In genomic region chr5:38796000-38796738, GRCh38 we compare ENCODE assay signal across 17 cellular contexts. TPM values are rescaled to one million over a fixed set of nuclear protein-coding genes. Genes with fewer than 3 reads are reported as not detected.
DNase-seq lines count a peak whose midpoint lies in the region; ATAC-seq and TF ChIP-seq lines count a peak whose summit lies in the region.
"Had no signal": no experiment of that assay in that cellular context is flagged by ENCODE, and none has a peak within 500 bp of the region (broad histone marks: within the 10 kb centered on the region; RNA-seq: fewer than 3 reads in every experiment).

No MANE protein-coding gene starts in this region.

- H3K27me3 ChIP-seq in IMR-90 (ENCODE audit: control insufficient read depth, insufficient read depth, low read length): peaks cover 3% of the 10 kb centered on the region; the same call in 1 of the 2 replicates
- no peaks in the 10 kb centered on the region for H3K27me3 ChIP-seq in esophagus muscularis mucosa
- H3K27me3 ChIP-seq: BE2C, neural progenitor cell had no signal

- H3K36me3 ChIP-seq in IMR-90 (ENCODE audit: control insufficient read depth, insufficient read depth, low read length): no peaks in the 10 kb centered on the region
- no peaks in the 10 kb centered on the region for H3K36me3 ChIP-seq in esophagus muscularis mucosa
- H3K36me3 ChIP-seq: BE2C, neural progenitor cell had no signal

- dilution Hi-C loops in IMR-90 (cut with HindIII; ENCODE audit: low sequenced_read_pairs, unreplicated experiment): no loop called here

- TF ChIP-seq POLR2A in IMR-90 (IDR thresholded peaks at IDR 0.05; ENCODE audit: low read depth, low read length) (no peak), esophagus muscularis mucosa (IDR thresholded peaks at IDR 0.05; ENCODE audit: low read depth) (no peak)

- no peak overlapping the region for H3K9ac ChIP-seq in IMR-90 (ENCODE audit: low read depth, low read length)
- H3K9ac ChIP-seq: neural progenitor cell had no signal

- H3K9me3 ChIP-seq in IMR-90 (ENCODE audit: control insufficient read depth, insufficient read depth, low read length) (no peaks in the 10 kb centered on the region), esophagus muscularis mucosa (no peaks in the 10 kb centered on the region)
- H3K9me3 ChIP-seq: BE2C had no signal

- H2BK15ac ChIP-seq in IMR-90 (ENCODE audit: low read depth, low read length): no peak overlapping the region

- no peak overlapping the region for H3K4me3 ChIP-seq in IMR-90 (ENCODE audit: insufficient read depth, low read depth, low read length)
- no peak overlapping the region for H3K4me3 ChIP-seq in esophagus muscularis mucosa
- H3K4me3 ChIP-seq: coronary artery, neural progenitor cell, PC-9 had no signal

- no peak overlapping the region for H4K5ac ChIP-seq in IMR-90 (ENCODE audit: low read depth, low read length)

- no peak overlapping the region for H3K4ac ChIP-seq in IMR-90 (ENCODE audit: low read depth, low read length)

- no peak for TF ChIP-seq CTCF in IMR-90 (conservative IDR thresholded peaks at IDR 0.05; ENCODE audit: low read depth, low read length)
- TF ChIP-seq CTCF in esophagus muscularis mucosa (IDR thresholded peaks at IDR 0.05): no peak

- CTCF ChIA-PET in IMR-90 (lab: Yijun Ruan, JAX): interaction anchor here (0.6 kb wide), 1 partner anchor 1726 kb away, joined by 4 read pairs; no protein-coding TSS in a partner anchor

- no peaks in the 10 kb centered on the region for H3K79me1 ChIP-seq in IMR-90 (ENCODE audit: low read depth in 1 of 2, low read length in 2 of 2)

- H4K8ac ChIP-seq in IMR-90 (ENCODE audit: low read depth in 2 of 2, low read length in 2 of 2): no peak overlapping the region

- POLR2A ChIA-PET in IMR-90 (lab: Charles Lee; ENCODE audit: unreplicated experiment): no interaction called here

- H3K9me1 ChIP-seq in IMR-90 (ENCODE audit: insufficient read depth, low read length): no peaks in the 10 kb centered on the region

- 0 out of 2 replicates have a peak overlapping the region, but pooled peaks have one; percentile 4 for H2AK5ac ChIP-seq in IMR-90 (ENCODE audit: low read depth, low read length)

- no peak for TF ChIP-seq RAD21 in IMR-90 (IDR thresholded peaks at IDR 0.05; ENCODE audit: low read length)

- H3K18ac ChIP-seq in IMR-90 (ENCODE audit: low read depth, low read length): no peak overlapping the region

- TF ChIP-seq EP300 in esophagus muscularis mucosa (IDR thresholded peaks at IDR 0.05): no peak

- DNase-seq in IMR-90 (peak; percentile 69), esophagus muscularis mucosa (ENCODE audit: extremely low spot score) (no peak), lung microvascular endothelial cell (ENCODE audit: low read depth in 2 of 2) (peak; percentile 33 to 73), substantia nigra (lab: John Stamatoyannopoulos, UW) (peak in 27 of 49 donors; percentile 0 to 70 (median 27)), NCI-H1048 (lab: John Stamatoyannopoulos, UW) (no peak), GDM1 (lab: John Stamatoyannopoulos, UW) (no peak), HPDE6-E6E7 (ENCODE audit: extremely low spot score) (no peak)
- DNase-seq: activated CD8-positive, alpha-beta memory T cell treated with anti-CD3 and anti-CD28 coated beads for 24 hours; activated naive CD4-positive, alpha-beta T cell treated with anti-CD3 and anti-CD28 coated beads for 36 hours; BE2C; foreskin melanocyte; NCI-H2171; PC-9 had no signal

- no peak overlapping the region; the same call in 1 of the 2 replicates for H3K14ac ChIP-seq in IMR-90 (replicated peaks; ENCODE audit: low read depth, low read length)

- H3K56ac ChIP-seq in IMR-90 (ENCODE audit: extremely low read depth, insufficient read depth, low read length): no peak overlapping the region

- no peak overlapping the region for H2AK9ac ChIP-seq in IMR-90 (replicated peaks; ENCODE audit: low read depth, low read length, poor library complexity)

- peak overlapping the region; percentile 1; the same call in 1 of the 2 replicates for H2BK20ac ChIP-seq in IMR-90 (ENCODE audit: low read depth, low read length)

- H3K4me2 ChIP-seq in IMR-90 (ENCODE audit: low read depth, low read length): no peak overlapping the region
- H3K4me2 ChIP-seq: neural progenitor cell, PC-9 had no signal

- H3K23ac ChIP-seq in IMR-90 (ENCODE audit: low read depth, low read length): no peak overlapping the region

- intact Hi-C loops in IMR-90 (cut with micrococcal nuclease): no loop called here
- intact Hi-C loops in esophagus muscularis mucosa (cut with DNase I): no loop called here

- no peak overlapping the region for H2AFZ ChIP-seq in IMR-90 (replicated peaks; ENCODE audit: low read length, poor library complexity)
- H2AFZ ChIP-seq: neural progenitor cell, PC-9 had no signal

- peaks cover 3% of the 10 kb centered on the region for H3K4me1 ChIP-seq in IMR-90 (ENCODE audit: control insufficient read depth, insufficient read depth, low read length)
- H3K4me1 ChIP-seq in esophagus muscularis mucosa: peaks cover 31 to 57% (median 44%) of the 10 kb centered on the region in 4 donors
- H3K4me1 ChIP-seq: BE2C, neural progenitor cell had no signal

- peak; percentile 27 for ATAC-seq in IMR-90 (ENCODE audit: low read depth)
- ATAC-seq in esophagus mucosa: no peak

- H4K91ac ChIP-seq in IMR-90 (ENCODE audit: insufficient read depth, low read depth, low read length): no peak overlapping the region

- no peaks in the 10 kb centered on the region for H4K20me1 ChIP-seq in IMR-90 (ENCODE audit: insufficient read depth, low read length)

- no peak overlapping the region for H2BK120ac ChIP-seq in IMR-90 (ENCODE audit: low read depth, low read length)

- WGBS in IMR-90 (ENCODE audit: extremely low coverage in 2 of 2, insufficient read length in 1 of 2), 2 experiments: 69% methylated on average over 5 of the region's 6 CpGs; no CpG with 5 or more reads in 1 of the 2 experiments
- 35% methylated on average over 6 of the region's 6 CpGs for WGBS in esophagus muscularis mucosa

- H3K27ac ChIP-seq in IMR-90 (ENCODE audit: insufficient read depth, low read length) (no peak overlapping the region), esophagus muscularis mucosa (replicated peaks in 1 of 4) (peak overlapping the region; percentile 22 to 74 (median 64)), substantia nigra (ENCODE audit: low read depth, low read length, poor library complexity, severe bottlenecking) (no peak overlapping the region)
- H3K27ac ChIP-seq: neural progenitor cell, PC-9 had no signal

- in situ Hi-C loops in IMR-90 (cut with MboI; ENCODE audit: low sequenced_read_pairs): no loop called here

- no peak overlapping the region for H2BK5ac ChIP-seq in IMR-90 (ENCODE audit: low read depth, low read length, poor library complexity, severe bottlenecking)

- BruUV-seq in IMR-90 (replicated peaks; lab: Mats Ljungman, UMichigan): no TSS peak

TF ChIP-seq in IMR-90, 13 proteins besides CTCF, POLR2A, EP300 and RAD21:
- no peak for TF ChIP-seq CHD1 (IDR thresholded peaks at IDR 0.05; ENCODE audit: low read depth, low read length)
- TF ChIP-seq FOS (IDR thresholded peaks at IDR 0.05; ENCODE audit: low read depth, low read length): no peak
- TF ChIP-seq MAZ (IDR thresholded peaks at IDR 0.05; ENCODE audit: borderline replicate concordance, low read depth, low read length): no peak
- TF ChIP-seq USF2 (IDR thresholded peaks at IDR 0.05; ENCODE audit: low read depth, low read length): no peak
- TF ChIP-seq SMC3 (IDR thresholded peaks at IDR 0.05; ENCODE audit: low read depth, low read length): no peak
- no peak for TF ChIP-seq RFX5 (IDR thresholded peaks at IDR 0.05; ENCODE audit: low read depth, low read length)
TF ChIP-seq in IMR-90: peak in this region for 0.

RNA-seq across cellular contexts. Expression of gene OSMR, which starts 49.6 kb away (rescaled TPM):
- 38.9 and 41.6 TPM in 2 replicates for total RNA-seq in IMR-90 (2012; rRNA removed)
- polyA plus RNA-seq in IMR-90 (2012; rRNA removed): 39.6 and 48.7 TPM in 2 replicates
- 22.2 and 23.7 TPM in 2 replicates for polyA plus RNA-seq in IMR-90 (2012; cell fraction: cytosol; rRNA removed)
- 20.0 and 79.2 TPM in 2 replicates for polyA plus RNA-seq in IMR-90 (2012; cell fraction: nucleus; rRNA removed; ENCODE audit: low replicate concordance)
- 10 to 100 TPM; 33.2 to 69.7 (median 43.9) TPM for total RNA-seq in esophagus muscularis mucosa
- total RNA-seq in lung microvascular endothelial cell: 7.8 and 9.1 TPM in 2 replicates
- total RNA-seq in esophagus mucosa: 23.1 TPM
- total RNA-seq: T-helper 2 cell treated with Interferon-gamma antibody and Interleukin-4, amounts not matched to agents 100 ng/mL and 5 ng/mL, for 36 hours had no signal

Comparison
In these comparisons a context has a peak if more than half of its experiments do, and no peak if none do; other contexts are left out.
1. DNase-seq: peak in IMR-90 (single experiment), lung microvascular endothelial cell (2 of 2) and substantia nigra (27 of 49); none in esophagus muscularis mucosa (single experiment), NCI-H1048 (single experiment), GDM1 (single experiment) and HPDE6-E6E7 (single experiment).
2. H3K27ac ChIP-seq: peak in esophagus muscularis mucosa (4 of 4); none in IMR-90 (single experiment) and substantia nigra (single experiment).